18 cellular contexts compared by ENCODE assay signal in genomic region chrX:10952619-10953018, GRCh38.
"Had no signal": no experiment of that assay in that cellular context is flagged by ENCODE, and none has a peak within 500 bp of the region (broad histone marks: within the 10 kb centered on the region; RNA-seq: fewer than 3 reads in every experiment).

No MANE protein-coding gene starts in this region.

- H3K27ac ChIP-seq: gastrocnemius medialis, heart left ventricle, lower lobe of right lung, pancreas, tibial nerve, vagina, VCaP had no signal

- H3K9me3 ChIP-seq: gastrocnemius medialis, lower lobe of right lung, pancreas, vagina had no signal

- ATAC-seq: activated T-helper 17 cell treated with anti-CD3 and anti-CD28 coated beads, Interleukin-2, amount 50 U/mL, for 72 hours; gastrocnemius medialis; heart left ventricle; pancreas had no signal

- H3K36me3 ChIP-seq: gastrocnemius medialis, heart left ventricle, lower lobe of right lung, pancreas, tibial nerve, vagina had no signal

- H3K4me3 ChIP-seq: gastrocnemius medialis, heart left ventricle, lower lobe of right lung, pancreas, tibial nerve, vagina had no signal

- DNase-seq: activated CD4-positive, alpha-beta T cell treated with anti-CD3 and anti-CD28 coated beads, Interleukin-2, amount 50 U/mL, for 48 hours; activated naive CD4-positive, alpha-beta T cell treated with Interleukin-2 at 50 U/mL for 16 hours; gastrocnemius medialis; heart left ventricle; left cardiac atrium; lower lobe of right lung; retina; small intestine; stimulated activated CD4-positive, alpha-beta T cell treated with anti-CD3 and anti-CD28 coated beads, Interleukin-4, amount 100 ng/mL, for 24 hours; stimulated activated naive CD4-positive, alpha-beta T cell treated with Interleukin-2 at 50 U/mL for 16 hours; substantia nigra; T-helper 1 cell; T1000 had no signal

- H3K4me1 ChIP-seq: gastrocnemius medialis, heart left ventricle, lower lobe of right lung, pancreas, tibial nerve, vagina had no signal

- H3K27me3 ChIP-seq: gastrocnemius medialis, heart left ventricle, tibial nerve, vagina had no signal
